ENCODE assay signal across 15 cellular contexts in the genomic region with DNA sequence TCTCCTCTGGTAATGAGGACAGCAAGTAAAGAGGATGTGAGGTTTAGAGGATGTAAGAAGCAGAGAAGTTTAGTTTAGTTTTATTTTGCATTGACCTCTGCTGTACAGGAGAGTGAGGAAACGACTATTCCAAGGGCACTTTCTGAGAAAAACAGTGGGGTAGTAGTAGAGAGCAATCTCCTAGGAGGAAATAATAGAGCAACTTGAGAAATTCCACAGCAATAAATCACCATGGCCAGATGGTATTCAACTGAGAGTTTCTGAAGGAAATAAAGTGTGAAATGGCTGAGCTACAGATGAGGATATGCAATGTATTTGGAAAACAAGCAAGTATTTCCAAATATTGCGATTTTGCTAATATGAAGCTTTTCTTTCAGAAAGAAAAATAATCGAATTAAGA.
DNase-seq lines count a peak whose midpoint lies in the region; ATAC-seq and TF ChIP-seq lines count a peak whose summit lies in the region.
"Had no signal": no experiment of that assay in that cellular context is flagged by ENCODE, and none has a peak within 500 bp of the region (broad histone marks: within the 10 kb centered on the region; RNA-seq: fewer than 3 reads in every experiment).

No MANE protein-coding gene starts in this region.

- no peak for TF ChIP-seq POLR2A in thyroid gland (IDR thresholded peaks at IDR 0.05)

- no peaks in the 10 kb centered on the region for H3K4me1 Mint-ChIP-seq in naive thymus-derived CD8-positive, alpha-beta T cell
- H3K4me1 Mint-ChIP-seq: activated CD4-positive, alpha-beta T cell treated with anti-CD3 and anti-CD28 coated beads for 36 hours had no signal

- H3K36me3 Mint-ChIP-seq in naive thymus-derived CD8-positive, alpha-beta T cell = peaks cover 7 to 34% (median 22%) of the 10 kb centered on the region in 3 donors

- H3K4me3 Mint-ChIP-seq in naive thymus-derived CD8-positive, alpha-beta T cell = no peak overlapping the region
- H3K4me3 Mint-ChIP-seq: activated CD4-positive, alpha-beta T cell treated with anti-CD3 and anti-CD28 coated beads for 36 hours; neural progenitor cell had no signal

- WGBS in thyroid gland, 2 donors = 79 to 81% methylated on average over 3 of the region's 3 CpGs

- no peak overlapping the region for H3K27ac Mint-ChIP-seq in naive thymus-derived CD8-positive, alpha-beta T cell
- H3K27ac Mint-ChIP-seq: activated CD4-positive, alpha-beta T cell treated with anti-CD3 and anti-CD28 coated beads for 36 hours; neural progenitor cell had no signal

- H3K27me3 ChIP-seq in PC-9 (ENCODE audit: insufficient read depth, low read depth) (no peaks in the 10 kb centered on the region), fibroblast of lung (ENCODE audit: control insufficient read depth, insufficient read depth, low read length) (no peaks in the 10 kb centered on the region), thyroid gland (no peaks in the 10 kb centered on the region)
- H3K27me3 ChIP-seq: neural progenitor cell had no signal

- H3K9me2 ChIP-seq in PC-9 (ENCODE audit: insufficient read depth) = no peaks in the 10 kb centered on the region

- no peak overlapping the region for H3K4me3 ChIP-seq in PC-9
- no peak overlapping the region for H3K4me3 ChIP-seq in fibroblast of lung (replicated peaks in 1 of 4; ENCODE audit: control extremely low read depth in 1 of 4, insufficient read depth in 1 of 4, low read depth in 3 of 4, low read length in 4 of 4)
- H3K4me3 ChIP-seq in thyroid gland (replicated peaks in 1 of 3) = no peak overlapping the region
- H3K4me3 ChIP-seq: neural progenitor cell had no signal

- no peaks in the 10 kb centered on the region for H4K20me1 ChIP-seq in PC-9 (ENCODE audit: insufficient read depth)
- no peaks in the 10 kb centered on the region for H4K20me1 ChIP-seq in fibroblast of lung (ENCODE audit: control insufficient read depth, extremely low read depth, insufficient read depth, low read length)

- intact Hi-C loops in PC-9 (cut with micrococcal nuclease; ENCODE audit: unreplicated experiment) (no loop called here), thyroid gland (cut with DNase I) (no loop called here)

- H3K27me3 Mint-ChIP-seq in naive thymus-derived CD8-positive, alpha-beta T cell = no peaks in the 10 kb centered on the region
- H3K27me3 Mint-ChIP-seq: activated CD4-positive, alpha-beta T cell treated with anti-CD3 and anti-CD28 coated beads for 36 hours had no signal

- no TSS peak for BruUV-seq in PC-9 (replicated peaks; lab: Mats Ljungman, UMichigan)

- no peak overlapping the region for H3K9ac ChIP-seq in fibroblast of lung (ENCODE audit: insufficient read depth, low read length)
- H3K9ac ChIP-seq: neural progenitor cell had no signal

- H3F3A ChIP-seq in PC-9 (ENCODE audit: insufficient read depth, low read depth) = no peaks in the 10 kb centered on the region; the same call in 1 of the 2 replicates

- peak; percentile 72 for DNase-seq in ELR (ENCODE audit: low read depth)
- peak; percentile 2 to 51 for DNase-seq in PC-9
- peak; percentile 78 to 84 for DNase-seq in fibroblast of lung (ENCODE audit: low read depth in 2 of 2)
- DNase-seq in pons (ENCODE audit: low spot score) = peak; percentile 24
- DNase-seq in GF-D8 (lab: John Stamatoyannopoulos, UW) = no peak
- DNase-seq in thyroid gland = no peak
- no peak for DNase-seq in naive thymus-derived CD8-positive, alpha-beta T cell
- DNase-seq: activated CD4-positive, alpha-beta T cell treated with anti-CD3 and anti-CD28 coated beads for 36 hours; activated naive CD4-positive, alpha-beta T cell; DMS153; KG1; NCI-H510A; stimulated activated CD4-positive, alpha-beta T cell treated with anti-CD3 and anti-CD28 coated beads, Interleukin-4, amount 100 ng/mL, for 24 hours had no signal

- H3K9me3 ChIP-seq in PC-9 (ENCODE audit: insufficient read depth, low read depth) = no peaks in the 10 kb centered on the region
- no peaks in the 10 kb centered on the region for H3K9me3 ChIP-seq in fibroblast of lung (ENCODE audit: control insufficient read depth, insufficient read depth, low read depth, low read length)
- no peaks in the 10 kb centered on the region for H3K9me3 ChIP-seq in thyroid gland

- H3K36me3 ChIP-seq in PC-9 (ENCODE audit: low read depth) (no peaks in the 10 kb centered on the region), fibroblast of lung (ENCODE audit: control insufficient read depth, insufficient read depth, low read length) (no peaks in the 10 kb centered on the region), thyroid gland (no peaks in the 10 kb centered on the region)
- H3K36me3 ChIP-seq: neural progenitor cell had no signal

- no peak overlapping the region for H2AFZ ChIP-seq in PC-9
- H2AFZ ChIP-seq in fibroblast of lung (ENCODE audit: low read length) = no peak overlapping the region
- H2AFZ ChIP-seq: neural progenitor cell had no signal

- H3K9me3 Mint-ChIP-seq in naive thymus-derived CD8-positive, alpha-beta T cell = peaks cover 0 to 10% (median 3%) of the 10 kb centered on the region in 9 donors
- H3K9me3 Mint-ChIP-seq: neural progenitor cell had no signal

- CTCF ChIA-PET in PC-9 (lab: Charles Lee) = no interaction called here

- H3K27ac ChIP-seq in PC-9 (no peak overlapping the region; the same call in 1 of the 2 replicates), fibroblast of lung (ENCODE audit: insufficient read depth, low read length) (no peak overlapping the region), thyroid gland (no peak overlapping the region)
- H3K27ac ChIP-seq: neural progenitor cell had no signal

- H3K4me1 ChIP-seq in PC-9 (replicated peaks; ENCODE audit: insufficient read depth) = no peaks in the 10 kb centered on the region; the same call in 1 of the 2 replicates
- no peaks in the 10 kb centered on the region for H3K4me1 ChIP-seq in fibroblast of lung (ENCODE audit: control insufficient read depth, extremely low read depth, insufficient read depth, low read length)
- no peaks in the 10 kb centered on the region for H3K4me1 ChIP-seq in thyroid gland
- H3K4me1 ChIP-seq: neural progenitor cell had no signal

- ATAC-seq in HG02610 (IDR thresholded peaks at IDR 0.05; ENCODE audit: unreplicated experiment) = no peak
- ATAC-seq in naive thymus-derived CD8-positive, alpha-beta T cell = no peak
- ATAC-seq: activated CD4-positive, alpha-beta T cell treated with anti-CD3 and anti-CD28 coated beads for 36 hours had no signal

- H3K79me2 ChIP-seq in PC-9 (ENCODE audit: low read depth) (no peaks in the 10 kb centered on the region), fibroblast of lung (ENCODE audit: control insufficient read depth, insufficient read depth, low read length) (no peaks in the 10 kb centered on the region)

- H3K4me2 ChIP-seq in PC-9 (no peak overlapping the region), fibroblast of lung (ENCODE audit: extremely low read depth, insufficient read depth, low read length) (peak overlapping the region; percentile 38)
- H3K4me2 ChIP-seq: neural progenitor cell had no signal

- POLR2A ChIA-PET in PC-9 (lab: Charles Lee; ENCODE audit: unreplicated experiment) = interaction anchor here (0.6 kb wide), 2 partner anchors 426 to 1570 kb away, joined by 4 read pairs; no protein-coding TSS in a partner anchor
- POLR2A ChIA-PET in naive thymus-derived CD8-positive, alpha-beta T cell (lab: Charles Lee) = no interaction called here

- TF ChIP-seq CTCF in PC-9 (conservative IDR thresholded peaks at IDR 0.05) = no peak
- no peak for TF ChIP-seq CTCF in fibroblast of lung (conservative IDR thresholded peaks at IDR 0.05 in 1 of 2, IDR thresholded peaks at IDR 0.05 in 1 of 2; ENCODE audit: low read depth in 1 of 2, low read length in 2 of 2)
- TF ChIP-seq CTCF in thyroid gland (IDR thresholded peaks at IDR 0.05) = no peak

Comparison
In these comparisons a context has a peak if more than half of its experiments do, and no peak if none do; other contexts are left out.
1. DNase-seq: peak in ELR (single experiment), PC-9 (2 of 2), fibroblast of lung (2 of 2) and pons (single experiment); none in GF-D8 (single experiment), thyroid gland (0 of 2) and naive thymus-derived CD8-positive, alpha-beta T cell (0 of 10).